In the genomic region with DNA sequence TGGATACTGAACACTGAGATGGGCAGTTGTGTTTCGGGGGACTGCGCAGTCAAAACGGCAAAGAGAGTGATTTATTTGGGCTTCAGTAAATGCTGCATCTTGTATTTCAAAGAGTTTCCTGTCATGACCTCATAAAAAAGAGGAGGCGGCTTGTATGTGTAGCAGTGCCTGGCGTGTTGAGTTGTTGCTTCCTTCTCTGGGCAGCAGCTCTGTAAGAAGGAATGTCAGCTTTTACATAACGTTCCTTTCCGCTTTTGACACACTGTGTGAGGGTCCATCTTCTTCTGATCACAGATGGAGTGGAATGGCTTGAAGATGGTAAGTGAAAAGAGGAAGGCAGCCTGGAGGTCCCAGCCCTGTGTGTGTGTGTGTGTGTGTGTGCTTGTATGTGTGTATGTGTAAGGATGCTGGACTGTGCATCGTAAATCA, we compare ENCODE assay signal across 1 cellular context.
TF ChIP-seq lines count a peak whose summit lies in the region.

No MANE protein-coding gene starts in this region.

TF ChIP-seq in WTC11, 78 proteins besides CTCF, POLR2A, EP300 and RAD21 (continued from another document):
- no peak for TF ChIP-seq TCF7 (CRISPR knock-in tag; IDR thresholded peaks at IDR 0.05; ENCODE audit: low read depth)
- TF ChIP-seq, protein P1, sequence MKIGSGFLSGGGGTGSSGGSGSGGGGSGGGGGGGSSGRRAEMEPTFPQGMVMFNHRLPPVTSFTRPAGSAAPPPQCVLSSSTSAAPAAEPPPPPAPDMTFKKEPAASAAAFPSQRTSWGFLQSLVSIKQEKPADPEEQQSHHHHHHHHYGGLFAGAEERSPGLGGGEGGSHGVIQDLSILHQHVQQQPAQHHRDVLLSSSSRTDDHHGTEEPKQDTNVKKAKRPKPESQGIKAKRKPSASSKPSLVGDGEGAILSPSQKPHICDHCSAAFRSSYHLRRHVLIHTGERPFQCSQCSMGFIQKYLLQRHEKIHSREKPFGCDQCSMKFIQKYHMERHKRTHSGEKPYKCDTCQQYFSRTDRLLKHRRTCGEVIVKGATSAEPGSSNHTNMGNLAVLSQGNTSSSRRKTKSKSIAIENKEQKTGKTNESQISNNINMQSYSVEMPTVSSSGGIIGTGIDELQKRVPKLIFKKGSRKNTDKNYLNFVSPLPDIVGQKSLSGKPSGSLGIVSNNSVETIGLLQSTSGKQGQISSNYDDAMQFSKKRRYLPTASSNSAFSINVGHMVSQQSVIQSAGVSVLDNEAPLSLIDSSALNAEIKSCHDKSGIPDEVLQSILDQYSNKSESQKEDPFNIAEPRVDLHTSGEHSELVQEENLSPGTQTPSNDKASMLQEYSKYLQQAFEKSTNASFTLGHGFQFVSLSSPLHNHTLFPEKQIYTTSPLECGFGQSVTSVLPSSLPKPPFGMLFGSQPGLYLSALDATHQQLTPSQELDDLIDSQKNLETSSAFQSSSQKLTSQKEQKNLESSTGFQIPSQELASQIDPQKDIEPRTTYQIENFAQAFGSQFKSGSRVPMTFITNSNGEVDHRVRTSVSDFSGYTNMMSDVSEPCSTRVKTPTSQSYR (CRISPR knock-in tag; IDR thresholded peaks at IDR 0.05), result no peak
